In genomic region chr4:105990933-105991332, GRCh38 we compare ENCODE assay signal across 10 cellular contexts.
DNase-seq lines count a peak whose midpoint lies in the region; ATAC-seq and TF ChIP-seq lines count a peak whose summit lies in the region.
"Had no signal": no experiment of that assay in that cellular context is flagged by ENCODE, and none has a peak within 500 bp of the region (broad histone marks: within the 10 kb centered on the region; RNA-seq: fewer than 3 reads in every experiment).

No MANE protein-coding gene starts in this region.

- H3K27ac ChIP-seq in GM23248 (no peak overlapping the region), adrenal gland (peak overlapping the region in 1 of 5 donors; percentile 45), heart left ventricle (peak overlapping the region; percentile 27 to 76 (median 60)), gastrocnemius medialis (peak overlapping the region; percentile 79 to 91 (median 82))
- H3K27ac ChIP-seq: SJSA1 had no signal

- H3K27me3 ChIP-seq in GM23248 (replicated peaks; ENCODE audit: insufficient read depth) (peaks cover 5% of the 10 kb centered on the region; the same call in 1 of the 2 replicates), adrenal gland (no peaks in the 10 kb centered on the region), heart left ventricle (no peaks in the 10 kb centered on the region), gastrocnemius medialis (no peaks in the 10 kb centered on the region)
- H3K27me3 ChIP-seq: SJSA1 had no signal

- H3F3A ChIP-seq in GM23248 (ENCODE audit: insufficient read depth): peaks cover 11% of the 10 kb centered on the region; the same call in 1 of the 2 replicates

- H3K4me2 ChIP-seq in GM23248 (ENCODE audit: unreplicated experiment): no peak overlapping the region

- 20 to 35% methylated on average over 3 of the region's 3 CpGs for WGBS in GM23248 (ENCODE audit: low coverage in 1 of 2, low lambda C conversion rate in 2 of 2, missing lambda C conversion rate in 2 of 2), 2 experiments
- 45 to 71% (median 57%) methylated on average over 3 of the region's 3 CpGs for WGBS in adrenal gland, 4 donors
- WGBS in heart left ventricle, 4 donors: 7 to 22% (median 17%) methylated on average over 3 of the region's 3 CpGs

- H3K9ac ChIP-seq in GM23248: no peak overlapping the region

- peak; percentile 86 for DNase-seq in GM23248
- peak; percentile 49 to 85 (median 64) for DNase-seq in adrenal gland
- DNase-seq in heart left ventricle: peak; percentile 87 to 95 (median 91)
- peak; percentile 92 to 97 for DNase-seq in gastrocnemius medialis
- no peak for DNase-seq in activated CD8-positive, alpha-beta memory T cell treated with anti-CD3 and anti-CD28 coated beads for 24 hours
- no peak for DNase-seq in NCI-H526 treated with DMSO at 0.1 percent for 48 hours (lab: John Stamatoyannopoulos, UW)
- no peak for DNase-seq in COR-L47 (lab: John Stamatoyannopoulos, UW)
- DNase-seq: effector CD4-positive, alpha-beta T cell had no signal

- TF ChIP-seq CTCF in adrenal gland (IDR thresholded peaks at IDR 0.05) (no peak), heart left ventricle (IDR thresholded peaks at IDR 0.05) (no peak), gastrocnemius medialis (IDR thresholded peaks at IDR 0.05 in 4 of 5, conservative IDR thresholded peaks at IDR 0.05 in 1 of 5) (no peak)

- in situ Hi-C loops in GM23248 (cut with MboI): no loop called here
- in situ Hi-C loops in gastrocnemius medialis (cut with MboI; ENCODE audit: low sequenced_read_pairs in 4 of 4): no loop called here

- no peaks in the 10 kb centered on the region for H3K9me2 ChIP-seq in GM23248 (ENCODE audit: insufficient read depth)

- no peaks in the 10 kb centered on the region for H3K79me2 ChIP-seq in GM23248 (ENCODE audit: insufficient read depth)

- H4K20me1 ChIP-seq in GM23248 (ENCODE audit: insufficient read depth): no peaks in the 10 kb centered on the region

- peak; percentile 98 for ATAC-seq in heart left ventricle
- ATAC-seq in gastrocnemius medialis: peak; percentile 97 to 98
- no peak for ATAC-seq in GM19467 (IDR thresholded peaks at IDR 0.05; ENCODE audit: unreplicated experiment)

- intact Hi-C loops in adrenal gland (cut with DNase I): no loop called here
- intact Hi-C loops in heart left ventricle (cut with DNase I): no loop called here
- intact Hi-C loops in gastrocnemius medialis (cut with DNase I; ENCODE audit: low total_unique reads): loop anchor here (5.0 kb wide), 2 partner anchors 94 to 224 kb away; partner anchors contain the start of gene NPNT

- no peak overlapping the region for H2AFZ ChIP-seq in GM23248

- H3K4me3 ChIP-seq in GM23248: no peak overlapping the region
- no peak overlapping the region for H3K4me3 ChIP-seq in adrenal gland
- H3K4me3 ChIP-seq in heart left ventricle: no peak overlapping the region
- H3K4me3 ChIP-seq in gastrocnemius medialis: no peak overlapping the region
- H3K4me3 ChIP-seq: SJSA1 had no signal

- H3K36me3 ChIP-seq in GM23248 (ENCODE audit: low read depth): no peaks in the 10 kb centered on the region
- no peaks in the 10 kb centered on the region for H3K36me3 ChIP-seq in adrenal gland (replicated peaks in 1 of 2)
- no peaks in the 10 kb centered on the region for H3K36me3 ChIP-seq in heart left ventricle
- H3K36me3 ChIP-seq in gastrocnemius medialis: no peaks in the 10 kb centered on the region
- H3K36me3 ChIP-seq: SJSA1 had no signal

- H3K9me3 ChIP-seq in GM23248 (ENCODE audit: low read depth) (no peaks in the 10 kb centered on the region), adrenal gland (replicated peaks in 1 of 3) (no peaks in the 10 kb centered on the region), heart left ventricle (no peaks in the 10 kb centered on the region), gastrocnemius medialis (no peaks in the 10 kb centered on the region)
- H3K9me3 ChIP-seq: SJSA1 had no signal

- H3K4me1 ChIP-seq in GM23248 (ENCODE audit: insufficient read depth): peaks cover 5% of the 10 kb centered on the region
- no peaks in the 10 kb centered on the region for H3K4me1 ChIP-seq in adrenal gland (replicated peaks in 1 of 2)
- peaks cover 0 to 26% (median 15%) of the 10 kb centered on the region in 12 donors for H3K4me1 ChIP-seq in heart left ventricle
- H3K4me1 ChIP-seq in gastrocnemius medialis: peaks cover 24 to 34% of the 10 kb centered on the region in 2 donors
- H3K4me1 ChIP-seq: SJSA1 had no signal

- TF ChIP-seq POLR2A in adrenal gland (IDR thresholded peaks at IDR 0.05): no peak
- TF ChIP-seq POLR2A in heart left ventricle (IDR thresholded peaks at IDR 0.05): no peak
- no peak for TF ChIP-seq POLR2A in gastrocnemius medialis (IDR thresholded peaks at IDR 0.05)

Comparison
In these comparisons a context has a peak if more than half of its experiments do, and no peak if none do; other contexts are left out.
1. DNase-seq: peak in GM23248 (single experiment), adrenal gland (7 of 7), heart left ventricle (5 of 5) and gastrocnemius medialis (2 of 2); none in activated CD8-positive, alpha-beta memory T cell treated with anti-CD3 and anti-CD28 coated beads for 24 hours (single experiment), NCI-H526 treated with DMSO at 0.1 percent for 48 hours (single experiment) and COR-L47 (single experiment).